23 cellular contexts compared by ENCODE assay signal in the genomic region with DNA sequence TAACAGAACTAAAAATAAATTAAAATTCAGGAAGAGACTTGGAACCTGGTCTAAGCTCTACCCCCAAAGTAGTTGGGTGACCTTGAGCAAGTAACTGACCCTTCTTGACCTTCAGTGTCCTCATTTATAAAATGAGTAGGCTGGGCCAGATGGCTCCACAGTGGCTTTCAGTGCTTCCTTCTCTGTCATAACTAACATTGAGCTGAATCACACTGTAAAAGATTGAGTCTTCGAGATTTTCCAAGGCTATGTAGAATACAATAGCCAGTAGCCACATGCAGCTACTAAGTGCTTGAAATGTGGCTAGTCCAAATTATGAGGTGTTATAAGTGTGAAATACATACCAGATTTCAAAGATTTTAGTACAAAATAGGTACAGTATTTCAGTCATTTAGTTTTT.
A peak's percentile ranks its signal among the peaks of the same experiment; 100 is the strongest.
DNase-seq lines count a peak whose midpoint lies in the region; ATAC-seq, FAIRE-seq and TF ChIP-seq lines count a peak whose summit lies in the region.
"Had no signal": no experiment of that assay in that cellular context is flagged by ENCODE, and none has a peak within 500 bp of the region (broad histone marks: within the 10 kb centered on the region; RNA-seq: fewer than 3 reads in every experiment).

No MANE protein-coding gene starts in this region.

- no peaks in the 10 kb centered on the region for H4K20me1 ChIP-seq in endothelial cell of umbilical vein (replicated peaks; ENCODE audit: control insufficient read depth, extremely low read depth, insufficient read depth, low read length)

- H3K9ac ChIP-seq in endothelial cell of umbilical vein (replicated peaks; ENCODE audit: extremely low read depth, insufficient read depth, low read length), result no peak overlapping the region

- peaks cover 3% of the 10 kb centered on the region for H3K79me2 ChIP-seq in endothelial cell of umbilical vein (ENCODE audit: control insufficient read depth, insufficient read depth, low read length)

- TF ChIP-seq POLR2A in breast epithelium (IDR thresholded peaks at IDR 0.05) (no peak), endothelial cell of umbilical vein (IDR thresholded peaks at IDR 0.05; ENCODE audit: low read depth, low read length) (no peak)

- H3K4me2 ChIP-seq in endothelial cell of umbilical vein (ENCODE audit: insufficient read depth, low read length), result peak overlapping the region; percentile 85
- H3K4me2 ChIP-seq: GM23338 had no signal

- H3K9me1 ChIP-seq in endothelial cell of umbilical vein (replicated peaks; ENCODE audit: control insufficient read depth, extremely low read depth, insufficient read depth, low read length), result no peaks in the 10 kb centered on the region

- no peak for FAIRE-seq in endothelial cell of umbilical vein (lab: Jason Lieb, UNC)
- FAIRE-seq: GM19239 had no signal

- peaks cover 23% of the 10 kb centered on the region for H3K4me1 Mint-ChIP-seq in MCF 10A (ENCODE audit: insufficient read depth, unreplicated experiment)
- H3K4me1 Mint-ChIP-seq: B cell had no signal

- no peak for DNase-seq in MCF 10A (ENCODE audit: unreplicated experiment)
- DNase-seq in breast epithelium (ENCODE audit: low spot score in 2 of 2), result no peak
- no peak for DNase-seq in endothelial cell of umbilical vein (ENCODE audit: low read depth, low spot score)
- no peak for DNase-seq in left colon
- DNase-seq in ascending aorta (ENCODE audit: low spot score in 2 of 2), result no peak
- no peak for DNase-seq in RWPE1 (ENCODE audit: low spot score)
- no peak for DNase-seq in stimulated activated CD4-positive, alpha-beta T cell treated with anti-CD3 and anti-CD28 coated beads, Interleukin-4, amount 100 ng/mL, for 4 hours
- DNase-seq: Caco-2, DMS153, GF-D8, NCI-H1417 treated with DMSO at 0.1 percent for 48 hours, NCI-H187 treated with DMSO at 0.1 percent for 48 hours, NCI-H2227 treated with DMSO at 0.1 percent for 48 hours, NCI-H510A treated with DMSO at 0.1 percent for 48 hours, NCI-H82, OCI-M1 had no signal

- no peak overlapping the region for H3K4me3 Mint-ChIP-seq in MCF 10A (ENCODE audit: unreplicated experiment)
- H3K4me3 Mint-ChIP-seq: B cell, GM23338 had no signal

- H3K27ac ChIP-seq in breast epithelium (no peak overlapping the region), endothelial cell of umbilical vein (ENCODE audit: insufficient read depth, low read depth, low read length) (no peak overlapping the region), ascending aorta (no peak overlapping the region), RWPE1 (no peak overlapping the region)
- H3K27ac ChIP-seq: 22Rv1, SJSA1 had no signal

- intact Hi-C loops in MCF 10A (cut with micrococcal nuclease) (loop anchor here (1.0 kb wide), 1 partner anchor 204 kb away; no protein-coding TSS in a partner anchor), breast epithelium (cut with DNase I; ENCODE audit: low total_unique reads) (no loop called here), endothelial cell of umbilical vein (cut with micrococcal nuclease) (no loop called here), left colon (cut with DNase I, micrococcal nuclease) (no loop called here), ascending aorta (cut with DNase I) (no loop called here)

- no peak overlapping the region for H2AFZ ChIP-seq in endothelial cell of umbilical vein (ENCODE audit: low read depth, low read length)
- H2AFZ ChIP-seq: GM23338 had no signal

- dilution Hi-C loops in endothelial cell of umbilical vein (cut with MboI; ENCODE audit: extremely low pct_ligation_motif_present, low sequenced_read_pairs), result no loop called here

- H3K9me3 Mint-ChIP-seq in MCF 10A (ENCODE audit: unreplicated experiment), result no peaks in the 10 kb centered on the region
- H3K9me3 Mint-ChIP-seq: GM23338 had no signal

- H3K9me3 ChIP-seq in breast epithelium, result no peaks in the 10 kb centered on the region
- no peaks in the 10 kb centered on the region for H3K9me3 ChIP-seq in endothelial cell of umbilical vein (replicated peaks; ENCODE audit: control insufficient read depth, insufficient read depth, low read length)
- no peaks in the 10 kb centered on the region for H3K9me3 ChIP-seq in ascending aorta
- H3K9me3 ChIP-seq: Caco-2, SJSA1 had no signal

- no peaks in the 10 kb centered on the region for H3K4me1 ChIP-seq in breast epithelium
- H3K4me1 ChIP-seq in endothelial cell of umbilical vein (ENCODE audit: control insufficient read depth, extremely low read depth, insufficient read depth, low read length), result peaks cover 26% of the 10 kb centered on the region
- peaks cover 0 to 8% of the 10 kb centered on the region in 2 donors for H3K4me1 ChIP-seq in ascending aorta
- H3K4me1 ChIP-seq: SJSA1 had no signal

- H3K27me3 ChIP-seq in breast epithelium, result no peaks in the 10 kb centered on the region
- no peaks in the 10 kb centered on the region for H3K27me3 ChIP-seq in endothelial cell of umbilical vein (ENCODE audit: control insufficient read depth in 2 of 2, insufficient read depth in 2 of 2, low read length in 2 of 2)
- H3K27me3 ChIP-seq in ascending aorta, result no peaks in the 10 kb centered on the region

- POLR2A ChIA-PET in MCF 10A (lab: Yijun Ruan, JAX), result interaction anchor here (0.6 to 2.0 kb wide), 5 partner anchors 12 to 404 kb away, joined by 3 to 5 read pairs (median 4); no protein-coding TSS in a partner anchor
- POLR2A ChIA-PET in endothelial cell of umbilical vein (lab: Charles Lee), result no interaction called here
- POLR2A ChIA-PET in RWPE1 (lab: Yijun Ruan, JAX; ENCODE audit: low non-redundant PET), result no interaction called here

- peak overlapping the region; percentile 98 for H3K27ac Mint-ChIP-seq in MCF 10A (ENCODE audit: low read depth, unreplicated experiment)
- H3K27ac Mint-ChIP-seq: B cell, GM23338 had no signal

- TF ChIP-seq CTCF in MCF 10A (IDR thresholded peaks at IDR 0.05; ENCODE audit: unreplicated experiment) (no peak), breast epithelium (IDR thresholded peaks at IDR 0.05) (no peak), endothelial cell of umbilical vein (IDR thresholded peaks at IDR 0.05; ENCODE audit: extremely low read depth in 1 of 2, insufficient read depth in 1 of 2, low read depth in 1 of 2, low read length in 2 of 2) (no peak), ascending aorta (IDR thresholded peaks at IDR 0.05) (no peak), RWPE1 (conservative IDR thresholded peaks at IDR 0.05; ENCODE audit: low read depth) (no peak)

- no peak overlapping the region for H3K4me3 ChIP-seq in breast epithelium
- no peak overlapping the region for H3K4me3 ChIP-seq in endothelial cell of umbilical vein (replicated peaks in 1 of 3; ENCODE audit: insufficient read depth in 1 of 3, low read depth in 1 of 3, low read length in 3 of 3)
- H3K4me3 ChIP-seq in ascending aorta, result no peak overlapping the region
- H3K4me3 ChIP-seq: GM23338, SJSA1 had no signal

- H3K36me3 ChIP-seq in breast epithelium (no peaks in the 10 kb centered on the region), endothelial cell of umbilical vein (ENCODE audit: control insufficient read depth in 2 of 2, extremely low read depth in 1 of 2, insufficient read depth in 2 of 2, low read length in 2 of 2) (no peaks in the 10 kb centered on the region), ascending aorta (no peaks in the 10 kb centered on the region)
- H3K36me3 ChIP-seq: SJSA1 had no signal

- CTCF ChIA-PET in MCF 10A (lab: Yijun Ruan, JAX), result interaction anchor here (0.8 to 1.3 kb wide), 3 partner anchors 9 to 25 kb away, joined by 3 read pairs; no protein-coding TSS in a partner anchor
- CTCF ChIA-PET in endothelial cell of umbilical vein (lab: Charles Lee), result interaction anchor here (0.6 to 1.3 kb wide), 4 partner anchors 10 to 40 kb away, joined by 3 to 5 read pairs (median 4); no protein-coding TSS in a partner anchor
- CTCF ChIA-PET in RWPE1 (lab: Yijun Ruan, JAX), result interaction anchor here (0.6 kb wide), 1 partner anchor 201 kb away, joined by 3 read pairs; no protein-coding TSS in a partner anchor

- no TSS peak for BruUV-seq in MCF 10A (replicated peaks; lab: Mats Ljungman, UMichigan)
- no TSS peak for BruUV-seq in endothelial cell of umbilical vein (replicated peaks; lab: Mats Ljungman, UMichigan)

- H3K36me3 Mint-ChIP-seq in MCF 10A (ENCODE audit: insufficient read depth, unreplicated experiment), result no peaks in the 10 kb centered on the region

- ATAC-seq in left colon (peak; percentile 50), GM19397 (IDR thresholded peaks at IDR 0.05; ENCODE audit: unreplicated experiment) (no peak)
- ATAC-seq: GM23338, HCT116 had no signal

- H3K27me3 Mint-ChIP-seq in MCF 10A (ENCODE audit: insufficient read depth, unreplicated experiment), result no peaks in the 10 kb centered on the region

TF ChIP-seq in endothelial cell of umbilical vein, 7 proteins besides CTCF, POLR2A, EP300 and RAD21:
- no peak for TF ChIP-seq GATA2 (IDR thresholded peaks at IDR 0.05; ENCODE audit: insufficient read depth, insufficient read length, low read depth, low read length)
- TF ChIP-seq POLR2AphosphoS5 (IDR thresholded peaks at IDR 0.05; ENCODE audit: insufficient read depth, low read depth, low read length), result no peak
- no peak for TF ChIP-seq MYC (IDR thresholded peaks at IDR 0.05; ENCODE audit: low read depth, low read length)
- no peak for TF ChIP-seq JUN (IDR thresholded peaks at IDR 0.05; ENCODE audit: borderline replicate concordance, insufficient read depth, insufficient read length, low read depth)
- TF ChIP-seq, protein P1, sequence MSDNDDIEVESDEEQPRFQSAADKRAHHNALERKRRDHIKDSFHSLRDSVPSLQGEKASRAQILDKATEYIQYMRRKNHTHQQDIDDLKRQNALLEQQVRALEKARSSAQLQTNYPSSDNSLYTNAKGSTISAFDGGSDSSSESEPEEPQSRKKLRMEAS (IDR thresholded peaks at IDR 0.05; ENCODE audit: insufficient read depth, insufficient read length), result no peak
TF ChIP-seq in endothelial cell of umbilical vein: peak in this region for 0.
